ENCODE assay signal across 14 cellular contexts in the genomic region with DNA sequence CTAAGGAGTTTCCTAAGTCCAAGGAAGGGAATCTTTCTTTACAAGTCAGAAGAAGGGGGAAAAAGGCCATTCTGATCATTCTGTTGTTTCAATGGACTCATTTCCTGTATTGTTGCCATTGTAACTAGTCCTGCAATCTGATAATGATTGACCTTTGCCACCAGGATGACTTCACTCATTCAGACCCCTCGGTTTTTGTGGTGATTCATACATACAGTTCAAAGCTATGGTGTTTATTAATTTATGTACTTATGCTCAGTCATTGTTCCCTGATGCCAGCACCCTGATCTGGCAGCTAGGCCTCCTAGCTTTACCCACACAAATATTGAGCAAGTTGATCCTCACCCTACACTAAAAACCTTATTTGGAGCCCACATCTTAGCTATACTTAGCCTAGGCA. TPM values are rescaled to one million over a fixed set of nuclear protein-coding genes. Genes with fewer than 3 reads are reported as not detected.
DNase-seq lines count a peak whose midpoint lies in the region; ATAC-seq and TF ChIP-seq lines count a peak whose summit lies in the region.
"Had no signal": no experiment of that assay in that cellular context is flagged by ENCODE, and none has a peak within 500 bp of the region (broad histone marks: within the 10 kb centered on the region; RNA-seq: fewer than 3 reads in every experiment).

No MANE protein-coding gene starts in this region.

- H3K4me3 ChIP-seq in esophagus squamous epithelium = no peak overlapping the region
- H3K4me3 ChIP-seq: BLaER1, esophagus muscularis mucosa, skin epidermis had no signal

- H3K4me1 Mint-ChIP-seq in activated T-cell treated with anti-CD3 and anti-CD28 coated beads, Interleukin-2, amount 50 U/mL, for 72 hours (ENCODE audit: low read depth) = peaks cover 26% of the 10 kb centered on the region
- peaks cover 6% of the 10 kb centered on the region for H3K4me1 Mint-ChIP-seq in endothelial cell (ENCODE audit: unreplicated experiment)
- H3K4me1 Mint-ChIP-seq in stimulated activated naive CD8-positive, alpha-beta T cell treated with anti-CD3 and anti-CD28 coated beads, Interleukin-15, Interleukin-2, amounts not matched to agents 100 ng/mL and 50 ng/mL, for 24 hours (ENCODE audit: low read depth) = peaks cover 23% of the 10 kb centered on the region

- WGBS in esophagus squamous epithelium, 2 donors = 13 to 14% methylated on average over 1 of the region's 1 CpG

- H3K27me3 Mint-ChIP-seq in activated T-cell treated with anti-CD3 and anti-CD28 coated beads, Interleukin-2, amount 50 U/mL, for 72 hours (ENCODE audit: low read depth) = no peaks in the 10 kb centered on the region
- H3K27me3 Mint-ChIP-seq in endothelial cell (ENCODE audit: unreplicated experiment) = peaks cover 2% of the 10 kb centered on the region
- H3K27me3 Mint-ChIP-seq in stimulated activated naive CD8-positive, alpha-beta T cell treated with anti-CD3 and anti-CD28 coated beads, Interleukin-15, Interleukin-2, amounts not matched to agents 100 ng/mL and 50 ng/mL, for 24 hours = no peaks in the 10 kb centered on the region
- H3K27me3 Mint-ChIP-seq: memory B cell had no signal

- ATAC-seq in activated T-cell treated with anti-CD3 and anti-CD28 coated beads, Interleukin-2, amount 50 U/mL, for 72 hours (replicated peaks in 1 of 2) = peak; percentile 92 to 98
- no peak for ATAC-seq in foreskin keratinocyte

- no peaks in the 10 kb centered on the region for H3K27me3 ChIP-seq in foreskin keratinocyte
- H3K27me3 ChIP-seq in esophagus squamous epithelium = no peaks in the 10 kb centered on the region
- H3K27me3 ChIP-seq: BLaER1, esophagus muscularis mucosa had no signal

- TF ChIP-seq POLR2A in esophagus squamous epithelium (IDR thresholded peaks at IDR 0.05) = no peak

- H3K36me3 ChIP-seq in esophagus squamous epithelium = no peaks in the 10 kb centered on the region
- H3K36me3 ChIP-seq: BLaER1, esophagus muscularis mucosa had no signal

- H3K36me3 Mint-ChIP-seq in activated T-cell treated with anti-CD3 and anti-CD28 coated beads, Interleukin-2, amount 50 U/mL, for 72 hours (ENCODE audit: insufficient read depth in 2 of 2) = peaks cover 0 to 2% of the 10 kb centered on the region in 2 donors
- no peaks in the 10 kb centered on the region for H3K36me3 Mint-ChIP-seq in endothelial cell (ENCODE audit: low read depth, unreplicated experiment)
- no peaks in the 10 kb centered on the region for H3K36me3 Mint-ChIP-seq in stimulated activated naive CD8-positive, alpha-beta T cell treated with anti-CD3 and anti-CD28 coated beads, Interleukin-15, Interleukin-2, amounts not matched to agents 100 ng/mL and 50 ng/mL, for 24 hours (ENCODE audit: low read depth)

- no peaks in the 10 kb centered on the region for H3K9me3 ChIP-seq in esophagus squamous epithelium
- H3K9me3 ChIP-seq: BLaER1, esophagus muscularis mucosa had no signal

- H3K4me1 ChIP-seq in foreskin keratinocyte (no peaks in the 10 kb centered on the region), esophagus squamous epithelium (peaks cover 0 to 24% (median 0%) of the 10 kb centered on the region in 3 donors)
- H3K4me1 ChIP-seq: BLaER1, esophagus muscularis mucosa had no signal

- intact Hi-C loops in esophagus squamous epithelium (cut with DNase I) = no loop called here

- no peak for TF ChIP-seq CTCF in endothelial cell (IDR thresholded peaks at IDR 0.05; ENCODE audit: unreplicated experiment)
- no peak for TF ChIP-seq CTCF in foreskin keratinocyte (conservative IDR thresholded peaks at IDR 0.05)
- TF ChIP-seq CTCF in esophagus squamous epithelium (IDR thresholded peaks at IDR 0.05) = no peak

- H3K9me3 Mint-ChIP-seq in activated T-cell treated with anti-CD3 and anti-CD28 coated beads, Interleukin-2, amount 50 U/mL, for 72 hours = peaks cover 0 to 1% of the 10 kb centered on the region in 2 donors
- no peaks in the 10 kb centered on the region for H3K9me3 Mint-ChIP-seq in endothelial cell (ENCODE audit: unreplicated experiment)
- no peaks in the 10 kb centered on the region for H3K9me3 Mint-ChIP-seq in stimulated activated naive CD8-positive, alpha-beta T cell treated with anti-CD3 and anti-CD28 coated beads, Interleukin-15, Interleukin-2, amounts not matched to agents 100 ng/mL and 50 ng/mL, for 24 hours
- H3K9me3 Mint-ChIP-seq: memory B cell had no signal

- H3K27ac ChIP-seq in foreskin keratinocyte (no peak overlapping the region), esophagus squamous epithelium (peak overlapping the region in 2 of 4 donors; percentile 37 to 63)
- H3K27ac ChIP-seq: BLaER1, esophagus muscularis mucosa, skin epidermis had no signal

- peak overlapping the region; percentile 60 to 71 for H3K4me3 Mint-ChIP-seq in activated T-cell treated with anti-CD3 and anti-CD28 coated beads, Interleukin-2, amount 50 U/mL, for 72 hours
- no peak overlapping the region for H3K4me3 Mint-ChIP-seq in endothelial cell (ENCODE audit: unreplicated experiment)
- no peak overlapping the region for H3K4me3 Mint-ChIP-seq in stimulated activated naive CD8-positive, alpha-beta T cell treated with anti-CD3 and anti-CD28 coated beads, Interleukin-15, Interleukin-2, amounts not matched to agents 100 ng/mL and 50 ng/mL, for 24 hours
- H3K4me3 Mint-ChIP-seq: memory B cell had no signal

- DNase-seq in activated T-cell treated with anti-CD3 and anti-CD28 coated beads, Interleukin-2, amount 50 U/mL, for 72 hours = peak; percentile 42 to 44
- DNase-seq in activated T-cell treated with anti-CD3 and anti-CD28 coated beads, Interleukin-2, amount 50 U/mL, for 48 hours = no peak
- DNase-seq in LoVo (ENCODE audit: low spot score) = peak; percentile 70
- no peak for DNase-seq in endothelial cell (ENCODE audit: low spot score)
- DNase-seq in foreskin keratinocyte = no peak
- no peak for DNase-seq in esophagus squamous epithelium (lab: John Stamatoyannopoulos, UW)
- no peak for DNase-seq in amniotic stem cell (lab: John Stamatoyannopoulos, UW)
- DNase-seq: anterior cingulate cortex, NCI-H1417 had no signal

- peak overlapping the region; percentile 75 for H3K27ac Mint-ChIP-seq in activated T-cell treated with anti-CD3 and anti-CD28 coated beads, Interleukin-2, amount 50 U/mL, for 72 hours
- H3K27ac Mint-ChIP-seq in endothelial cell (ENCODE audit: unreplicated experiment) = peak overlapping the region; percentile 45
- peak overlapping the region; percentile 75 for H3K27ac Mint-ChIP-seq in stimulated activated naive CD8-positive, alpha-beta T cell treated with anti-CD3 and anti-CD28 coated beads, Interleukin-15, Interleukin-2, amounts not matched to agents 100 ng/mL and 50 ng/mL, for 24 hours
- H3K27ac Mint-ChIP-seq: memory B cell had no signal

RNA-seq across cellular contexts. Expression of gene ZNF519, which starts 57.6 kb away (rescaled TPM):
- 10 to 100 TPM; 24.9 to 25.0 TPM for total RNA-seq in activated T-cell treated with anti-CD3 and anti-CD28 coated beads, Interleukin-2, amount 50 U/mL, for 72 hours
- total RNA-seq in endothelial cell (ENCODE audit: unreplicated experiment) (14.5 TPM), foreskin keratinocyte (3.2 and 4.1 TPM in 2 replicates), esophagus squamous epithelium (10 to 100 TPM in 1 of 4 donors, 1 to 10 TPM in 3; 3.6 to 15.4 (median 5.4) TPM)
- polyA plus RNA-seq in foreskin keratinocyte = 0.85 and 1.0 TPM in 2 replicates

Comparison
In these comparisons a context has a peak if more than half of its experiments do, and no peak if none do; other contexts are left out.
1. DNase-seq: peak in activated T-cell treated with anti-CD3 and anti-CD28 coated beads, Interleukin-2, amount 50 U/mL, for 72 hours (2 of 2) and LoVo (single experiment); none in activated T-cell treated with anti-CD3 and anti-CD28 coated beads, Interleukin-2, amount 50 U/mL, for 48 hours (0 of 2), endothelial cell (single experiment), foreskin keratinocyte (0 of 2), esophagus squamous epithelium (single experiment) and amniotic stem cell (single experiment).
2. H3K4me3 Mint-ChIP-seq: peak in activated T-cell treated with anti-CD3 and anti-CD28 coated beads, Interleukin-2, amount 50 U/mL, for 72 hours (2 of 2); none in endothelial cell (single experiment) and stimulated activated naive CD8-positive, alpha-beta T cell treated with anti-CD3 and anti-CD28 coated beads, Interleukin-15, Interleukin-2, amounts not matched to agents 100 ng/mL and 50 ng/mL, for 24 hours (single experiment).
3. Peak in every context shown above with its lines, with median percentiles within 50 percentile points of each other: H3K27ac Mint-ChIP-seq.